1 cellular context compared by ENCODE assay signal in the genomic region with DNA sequence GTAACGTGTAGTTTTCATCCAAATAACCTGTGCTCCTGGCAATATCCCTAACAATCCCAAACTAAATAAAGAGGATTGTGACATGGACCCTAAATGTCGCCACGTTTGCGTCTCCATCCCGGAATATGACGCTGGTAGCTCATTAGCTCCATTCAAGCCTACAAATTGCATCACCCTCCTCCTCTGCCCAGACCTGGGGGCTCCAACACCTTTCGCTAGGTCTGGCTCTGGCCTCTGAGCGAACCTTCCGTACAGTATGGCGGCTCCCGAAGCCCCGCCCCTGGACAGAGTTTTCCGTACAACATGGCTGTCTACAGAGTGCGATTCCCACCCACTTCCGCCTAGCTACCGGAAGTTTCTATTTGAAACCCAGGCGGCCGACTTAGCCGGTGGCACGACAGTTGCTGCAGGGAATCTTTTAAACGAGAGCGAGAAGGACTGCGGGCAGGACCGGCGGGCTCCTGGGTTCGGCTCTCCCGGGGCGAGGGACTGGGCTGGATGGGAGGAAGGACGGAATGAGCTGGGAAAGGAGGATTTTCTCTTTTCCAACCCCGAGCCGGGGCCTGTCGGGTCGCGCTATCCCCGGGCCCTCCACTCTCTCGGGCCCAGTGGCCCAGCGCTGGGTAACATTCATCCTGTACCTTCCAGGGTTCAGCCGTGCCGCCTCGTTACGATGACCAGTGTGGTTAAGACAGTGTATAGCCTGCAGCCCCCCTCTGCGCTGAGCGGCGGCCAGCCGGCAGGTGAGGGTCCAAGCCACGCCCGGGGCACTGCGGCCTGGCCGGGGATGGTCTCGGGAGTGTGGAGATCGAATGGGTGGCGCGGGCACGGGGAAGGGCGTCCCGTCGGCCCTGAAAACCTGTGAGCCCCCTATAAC.
TF ChIP-seq lines count a peak whose summit lies in the region.

A gene with protein sequence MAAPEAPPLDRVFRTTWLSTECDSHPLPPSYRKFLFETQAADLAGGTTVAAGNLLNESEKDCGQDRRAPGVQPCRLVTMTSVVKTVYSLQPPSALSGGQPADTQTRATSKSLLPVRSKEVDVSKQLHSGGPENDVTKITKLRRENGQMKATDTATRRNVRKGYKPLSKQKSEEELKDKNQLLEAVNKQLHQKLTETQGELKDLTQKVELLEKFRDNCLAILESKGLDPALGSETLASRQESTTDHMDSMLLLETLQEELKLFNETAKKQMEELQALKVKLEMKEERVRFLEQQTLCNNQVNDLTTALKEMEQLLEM (plus strand): TSS at position 142 of the 877 bp plus-strand sequence. CDS start 115 bp downstream, at position 257.

TF ChIP-seq in HepG2, 621 proteins besides CTCF, POLR2A, EP300 and RAD21 (continued from another document and continues in another):
- TF ChIP-seq, protein P1, sequence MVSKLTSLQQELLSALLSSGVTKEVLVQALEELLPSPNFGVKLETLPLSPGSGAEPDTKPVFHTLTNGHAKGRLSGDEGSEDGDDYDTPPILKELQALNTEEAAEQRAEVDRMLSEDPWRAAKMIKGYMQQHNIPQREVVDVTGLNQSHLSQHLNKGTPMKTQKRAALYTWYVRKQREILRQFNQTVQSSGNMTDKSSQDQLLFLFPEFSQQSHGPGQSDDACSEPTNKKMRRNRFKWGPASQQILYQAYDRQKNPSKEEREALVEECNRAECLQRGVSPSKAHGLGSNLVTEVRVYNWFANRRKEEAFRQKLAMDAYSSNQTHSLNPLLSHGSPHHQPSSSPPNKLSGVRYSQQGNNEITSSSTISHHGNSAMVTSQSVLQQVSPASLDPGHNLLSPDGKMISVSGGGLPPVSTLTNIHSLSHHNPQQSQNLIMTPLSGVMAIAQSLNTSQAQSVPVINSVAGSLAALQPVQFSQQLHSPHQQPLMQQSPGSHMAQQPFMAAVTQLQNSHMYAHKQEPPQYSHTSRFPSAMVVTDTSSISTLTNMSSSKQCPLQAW (CRISPR knock-in tag; IDR thresholded peaks at IDR 0.05), result peak; percentile 71; the same call in 1 of the 2 replicates
- TF ChIP-seq ZNF749 (CRISPR knock-in tag; IDR thresholded peaks at IDR 0.05; ENCODE audit: borderline replicate concordance) (no peak), DNMT3B (CRISPR knock-in tag; conservative IDR thresholded peaks at IDR 0.05) (no peak), SP5 (CRISPR knock-in tag; IDR thresholded peaks at IDR 0.05; ENCODE audit: borderline replicate concordance, low read depth) (peak; percentile 77; the same call in 1 of the 2 replicates), SP1 (IDR thresholded peaks at IDR 0.05) (no peak), SP1 (CRISPR knock-in tag; IDR thresholded peaks at IDR 0.05) (0 out of 2 replicates have a peak, but pooled peaks have one; percentile 13), ZFY (CRISPR knock-in tag; IDR thresholded peaks at IDR 0.05) (peak; percentile 91), ZNF879 (CRISPR knock-in tag; IDR thresholded peaks at IDR 0.05) (no peak), SMARCC2 (IDR thresholded peaks at IDR 0.05) (no peak), ZNF33B (CRISPR knock-in tag; IDR thresholded peaks at IDR 0.05) (no peak), ZBTB42 (CRISPR knock-in tag; IDR thresholded peaks at IDR 0.05) (no peak), HNRNPUL1 (IDR thresholded peaks at IDR 0.05; ENCODE audit: low read depth, low read length) (no peak), TEAD3 (CRISPR knock-in tag; optimal IDR thresholded peaks at IDR 0.05; ENCODE audit: borderline replicate concordance) (no peak), IRF2 (CRISPR knock-in tag; IDR thresholded peaks at IDR 0.05) (peak; percentile 45; the same call in 1 of the 2 replicates), ZNF605 (CRISPR knock-in tag; IDR thresholded peaks at IDR 0.05) (peak; percentile 64), JARID2 (CRISPR knock-in tag; IDR thresholded peaks at IDR 0.05; ENCODE audit: insufficient replicate concordance) (no peak), JUNB (CRISPR knock-in tag; IDR thresholded peaks at IDR 0.05; ENCODE audit: borderline replicate concordance) (no peak), JUN (CRISPR knock-in tag; IDR thresholded peaks at IDR 0.05) (0 out of 2 replicates have a peak, but pooled peaks have one; percentile 19), NR2C2 (CRISPR knock-in tag; IDR thresholded peaks at IDR 0.05; ENCODE audit: borderline replicate concordance) (peak; percentile 55; the same call in 1 of the 2 replicates), EHMT2 (IDR thresholded peaks at IDR 0.05; ENCODE audit: borderline replicate concordance, low read depth, low read length) (peak; percentile 24; the same call in 1 of the 2 replicates), ZBTB7A (CRISPR knock-in tag; IDR thresholded peaks at IDR 0.05) (no peak), ZNF850 (CRISPR knock-in tag; conservative IDR thresholded peaks at IDR 0.05) (0 out of 2 replicates have a peak, but pooled peaks have one; percentile 10), PCBP2 (optimal IDR thresholded peaks at IDR 0.05; ENCODE audit: low read depth, low read length, poor library complexity, severe bottlenecking) (no peak), XRCC5 (optimal IDR thresholded peaks at IDR 0.05; ENCODE audit: low read length) (peak; percentile 79), SAFB2 (CRISPR knock-in tag; IDR thresholded peaks at IDR 0.05; ENCODE audit: borderline replicate concordance, low read depth) (no peak), BHLHE40 (IDR thresholded peaks at IDR 0.05; ENCODE audit: low read length) (no peak), PHF8 (CRISPR knock-in tag; IDR thresholded peaks at IDR 0.05) (peak; percentile 90), ZFAT (CRISPR knock-in tag; conservative IDR thresholded peaks at IDR 0.05) (no peak), IRX3 (CRISPR knock-in tag; IDR thresholded peaks at IDR 0.05; ENCODE audit: borderline replicate concordance, low read depth) (no peak)
- TF ChIP-seq, protein P2, sequence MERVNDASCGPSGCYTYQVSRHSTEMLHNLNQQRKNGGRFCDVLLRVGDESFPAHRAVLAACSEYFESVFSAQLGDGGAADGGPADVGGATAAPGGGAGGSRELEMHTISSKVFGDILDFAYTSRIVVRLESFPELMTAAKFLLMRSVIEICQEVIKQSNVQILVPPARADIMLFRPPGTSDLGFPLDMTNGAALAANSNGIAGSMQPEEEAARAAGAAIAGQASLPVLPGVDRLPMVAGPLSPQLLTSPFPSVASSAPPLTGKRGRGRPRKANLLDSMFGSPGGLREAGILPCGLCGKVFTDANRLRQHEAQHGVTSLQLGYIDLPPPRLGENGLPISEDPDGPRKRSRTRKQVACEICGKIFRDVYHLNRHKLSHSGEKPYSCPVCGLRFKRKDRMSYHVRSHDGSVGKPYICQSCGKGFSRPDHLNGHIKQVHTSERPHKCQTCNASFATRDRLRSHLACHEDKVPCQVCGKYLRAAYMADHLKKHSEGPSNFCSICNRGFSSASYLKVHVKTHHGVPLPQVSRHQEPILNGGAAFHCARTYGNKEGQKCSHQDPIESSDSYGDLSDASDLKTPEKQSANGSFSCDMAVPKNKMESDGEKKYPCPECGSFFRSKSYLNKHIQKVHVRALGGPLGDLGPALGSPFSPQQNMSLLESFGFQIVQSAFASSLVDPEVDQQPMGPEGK (CRISPR knock-in tag; IDR thresholded peaks at IDR 0.05), result peak; percentile 56; the same call in 1 of the 2 replicates
- TF ChIP-seq, protein P3, sequence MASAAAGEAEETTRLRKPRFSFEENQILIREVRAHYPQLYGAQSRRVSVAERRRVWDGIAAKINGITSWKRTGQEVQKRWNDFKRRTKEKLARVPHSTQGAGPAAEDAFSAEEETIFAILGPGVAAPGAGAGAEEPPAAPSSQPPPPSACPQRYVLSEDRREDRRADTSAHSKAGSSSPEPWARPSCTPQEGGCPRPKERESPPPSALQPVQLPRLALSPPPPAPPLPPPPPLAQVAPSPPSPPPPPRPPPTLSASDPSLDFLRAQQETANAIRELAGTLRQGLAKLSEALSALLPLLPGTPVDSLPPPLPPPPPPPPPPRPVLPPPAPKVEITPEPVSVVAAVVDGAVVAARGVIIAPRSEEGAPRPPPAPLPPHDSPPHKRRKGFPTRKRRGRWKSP (CRISPR knock-in tag; IDR thresholded peaks at IDR 0.05), result peak; percentile 76; the same call in 1 of the 2 replicates
- TF ChIP-seq, protein P4, sequence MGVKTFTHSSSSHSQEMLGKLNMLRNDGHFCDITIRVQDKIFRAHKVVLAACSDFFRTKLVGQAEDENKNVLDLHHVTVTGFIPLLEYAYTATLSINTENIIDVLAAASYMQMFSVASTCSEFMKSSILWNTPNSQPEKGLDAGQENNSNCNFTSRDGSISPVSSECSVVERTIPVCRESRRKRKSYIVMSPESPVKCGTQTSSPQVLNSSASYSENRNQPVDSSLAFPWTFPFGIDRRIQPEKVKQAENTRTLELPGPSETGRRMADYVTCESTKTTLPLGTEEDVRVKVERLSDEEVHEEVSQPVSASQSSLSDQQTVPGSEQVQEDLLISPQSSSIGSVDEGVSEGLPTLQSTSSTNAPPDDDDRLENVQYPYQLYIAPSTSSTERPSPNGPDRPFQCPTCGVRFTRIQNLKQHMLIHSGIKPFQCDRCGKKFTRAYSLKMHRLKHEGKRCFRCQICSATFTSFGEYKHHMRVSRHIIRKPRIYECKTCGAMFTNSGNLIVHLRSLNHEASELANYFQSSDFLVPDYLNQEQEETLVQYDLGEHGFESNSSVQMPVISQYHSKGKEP (CRISPR knock-in tag; IDR thresholded peaks at IDR 0.05), result no peak
- TF ChIP-seq, protein P5, sequence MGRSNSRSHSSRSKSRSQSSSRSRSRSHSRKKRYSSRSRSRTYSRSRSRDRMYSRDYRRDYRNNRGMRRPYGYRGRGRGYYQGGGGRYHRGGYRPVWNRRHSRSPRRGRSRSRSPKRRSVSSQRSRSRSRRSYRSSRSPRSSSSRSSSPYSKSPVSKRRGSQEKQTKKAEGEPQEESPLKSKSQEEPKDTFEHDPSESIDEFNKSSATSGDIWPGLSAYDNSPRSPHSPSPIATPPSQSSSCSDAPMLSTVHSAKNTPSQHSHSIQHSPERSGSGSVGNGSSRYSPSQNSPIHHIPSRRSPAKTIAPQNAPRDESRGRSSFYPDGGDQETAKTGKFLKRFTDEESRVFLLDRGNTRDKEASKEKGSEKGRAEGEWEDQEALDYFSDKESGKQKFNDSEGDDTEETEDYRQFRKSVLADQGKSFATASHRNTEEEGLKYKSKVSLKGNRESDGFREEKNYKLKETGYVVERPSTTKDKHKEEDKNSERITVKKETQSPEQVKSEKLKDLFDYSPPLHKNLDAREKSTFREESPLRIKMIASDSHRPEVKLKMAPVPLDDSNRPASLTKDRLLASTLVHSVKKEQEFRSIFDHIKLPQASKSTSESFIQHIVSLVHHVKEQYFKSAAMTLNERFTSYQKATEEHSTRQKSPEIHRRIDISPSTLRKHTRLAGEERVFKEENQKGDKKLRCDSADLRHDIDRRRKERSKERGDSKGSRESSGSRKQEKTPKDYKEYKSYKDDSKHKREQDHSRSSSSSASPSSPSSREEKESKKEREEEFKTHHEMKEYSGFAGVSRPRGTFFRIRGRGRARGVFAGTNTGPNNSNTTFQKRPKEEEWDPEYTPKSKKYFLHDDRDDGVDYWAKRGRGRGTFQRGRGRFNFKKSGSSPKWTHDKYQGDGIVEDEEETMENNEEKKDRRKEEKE (IDR thresholded peaks at IDR 0.05), result no peak
- TF ChIP-seq, protein P6, sequence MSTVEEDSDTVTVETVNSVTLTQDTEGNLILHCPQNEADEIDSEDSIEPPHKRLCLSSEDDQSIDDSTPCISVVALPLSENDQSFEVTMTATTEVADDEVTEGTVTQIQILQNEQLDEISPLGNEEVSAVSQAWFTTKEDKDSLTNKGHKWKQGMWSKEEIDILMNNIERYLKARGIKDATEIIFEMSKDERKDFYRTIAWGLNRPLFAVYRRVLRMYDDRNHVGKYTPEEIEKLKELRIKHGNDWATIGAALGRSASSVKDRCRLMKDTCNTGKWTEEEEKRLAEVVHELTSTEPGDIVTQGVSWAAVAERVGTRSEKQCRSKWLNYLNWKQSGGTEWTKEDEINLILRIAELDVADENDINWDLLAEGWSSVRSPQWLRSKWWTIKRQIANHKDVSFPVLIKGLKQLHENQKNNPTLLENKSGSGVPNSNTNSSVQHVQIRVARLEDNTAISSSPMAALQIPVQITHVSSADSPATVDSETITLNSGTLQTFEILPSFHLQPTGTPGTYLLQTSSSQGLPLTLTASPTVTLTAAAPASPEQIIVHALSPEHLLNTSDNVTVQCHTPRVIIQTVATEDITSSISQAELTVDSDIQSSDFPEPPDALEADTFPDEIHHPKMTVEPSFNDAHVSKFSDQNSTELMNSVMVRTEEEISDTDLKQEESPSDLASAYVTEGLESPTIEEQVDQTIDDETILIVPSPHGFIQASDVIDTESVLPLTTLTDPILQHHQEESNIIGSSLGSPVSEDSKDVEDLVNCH (CRISPR knock-in tag; IDR thresholded peaks at IDR 0.05), result 0 out of 2 replicates have a peak, but pooled peaks have one; percentile 29
- TF ChIP-seq, protein P7, sequence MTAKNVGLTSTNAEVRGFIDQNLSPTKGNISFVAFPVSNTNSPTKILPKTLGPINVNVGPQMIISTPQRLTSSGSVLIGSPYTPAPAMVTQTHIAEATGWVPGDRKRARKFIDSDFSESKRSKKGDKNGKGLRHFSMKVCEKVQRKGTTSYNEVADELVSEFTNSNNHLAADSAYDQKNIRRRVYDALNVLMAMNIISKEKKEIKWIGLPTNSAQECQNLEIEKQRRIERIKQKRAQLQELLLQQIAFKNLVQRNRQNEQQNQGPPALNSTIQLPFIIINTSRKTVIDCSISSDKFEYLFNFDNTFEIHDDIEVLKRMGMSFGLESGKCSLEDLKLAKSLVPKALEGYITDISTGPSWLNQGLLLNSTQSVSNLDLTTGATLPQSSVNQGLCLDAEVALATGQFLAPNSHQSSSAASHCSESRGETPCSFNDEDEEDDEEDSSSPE (CRISPR knock-in tag; IDR thresholded peaks at IDR 0.05), result peak; percentile 90
- TF ChIP-seq, protein P8, sequence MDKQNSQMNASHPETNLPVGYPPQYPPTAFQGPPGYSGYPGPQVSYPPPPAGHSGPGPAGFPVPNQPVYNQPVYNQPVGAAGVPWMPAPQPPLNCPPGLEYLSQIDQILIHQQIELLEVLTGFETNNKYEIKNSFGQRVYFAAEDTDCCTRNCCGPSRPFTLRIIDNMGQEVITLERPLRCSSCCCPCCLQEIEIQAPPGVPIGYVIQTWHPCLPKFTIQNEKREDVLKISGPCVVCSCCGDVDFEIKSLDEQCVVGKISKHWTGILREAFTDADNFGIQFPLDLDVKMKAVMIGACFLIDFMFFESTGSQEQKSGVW (CRISPR knock-in tag; IDR thresholded peaks at IDR 0.05; ENCODE audit: borderline replicate concordance), result no peak
- TF ChIP-seq, protein P9, sequence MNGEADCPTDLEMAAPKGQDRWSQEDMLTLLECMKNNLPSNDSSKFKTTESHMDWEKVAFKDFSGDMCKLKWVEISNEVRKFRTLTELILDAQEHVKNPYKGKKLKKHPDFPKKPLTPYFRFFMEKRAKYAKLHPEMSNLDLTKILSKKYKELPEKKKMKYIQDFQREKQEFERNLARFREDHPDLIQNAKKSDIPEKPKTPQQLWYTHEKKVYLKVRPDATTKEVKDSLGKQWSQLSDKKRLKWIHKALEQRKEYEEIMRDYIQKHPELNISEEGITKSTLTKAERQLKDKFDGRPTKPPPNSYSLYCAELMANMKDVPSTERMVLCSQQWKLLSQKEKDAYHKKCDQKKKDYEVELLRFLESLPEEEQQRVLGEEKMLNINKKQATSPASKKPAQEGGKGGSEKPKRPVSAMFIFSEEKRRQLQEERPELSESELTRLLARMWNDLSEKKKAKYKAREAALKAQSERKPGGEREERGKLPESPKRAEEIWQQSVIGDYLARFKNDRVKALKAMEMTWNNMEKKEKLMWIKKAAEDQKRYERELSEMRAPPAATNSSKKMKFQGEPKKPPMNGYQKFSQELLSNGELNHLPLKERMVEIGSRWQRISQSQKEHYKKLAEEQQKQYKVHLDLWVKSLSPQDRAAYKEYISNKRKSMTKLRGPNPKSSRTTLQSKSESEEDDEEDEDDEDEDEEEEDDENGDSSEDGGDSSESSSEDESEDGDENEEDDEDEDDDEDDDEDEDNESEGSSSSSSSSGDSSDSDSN (CRISPR knock-in tag; IDR thresholded peaks at IDR 0.05), result peak; percentile 82
